In the genomic region with DNA sequence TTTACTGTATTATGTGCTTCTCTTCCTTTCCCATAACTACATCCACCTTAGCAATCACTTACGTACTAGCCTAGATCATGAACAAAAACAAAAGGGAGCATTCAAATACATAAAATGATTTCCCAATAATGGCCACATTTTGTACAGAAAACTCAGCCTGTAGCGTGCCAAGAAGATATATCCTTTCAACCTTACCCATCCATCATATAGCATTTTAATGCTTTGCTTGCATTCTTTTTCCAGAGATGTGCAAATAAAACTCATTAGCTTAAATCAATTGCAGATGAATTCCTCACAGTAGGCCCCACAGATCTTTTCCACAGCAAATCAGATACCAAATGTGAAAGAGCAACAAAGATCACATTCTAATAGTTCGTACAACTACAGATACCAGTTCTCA, we compare ENCODE assay signal across 15 cellular contexts.
"Had no signal": no experiment of that assay in that cellular context is flagged by ENCODE, and none has a peak within 500 bp of the region (broad histone marks: within the 10 kb centered on the region; RNA-seq: fewer than 3 reads in every experiment).

No MANE protein-coding gene starts in this region.

- ATAC-seq: activated T-cell treated with anti-CD3 and anti-CD28 coated beads, Interleukin-2, amount 50 U/mL, for 72 hours had no signal

- H3K9me3 Mint-ChIP-seq: activated B cell treated with CpG ODN at 0.5 μM for 24 hours; activated CD4-positive, alpha-beta T cell treated with anti-CD3 and anti-CD28 coated beads, Interleukin-2, amount 10 ng/mL, durations not matched to agents 7 days and 5 days; activated T-cell treated with anti-CD3 and anti-CD28 coated beads, Interleukin-2, amount 50 U/mL, for 72 hours; T-helper 1 cell treated with Interleukin-12 subunit alpha and Interleukin-12 subunit beta and Interleukin-4 antibody, amounts not matched to agents 30 μg/mL and 1 μg/mL, for 36 hours had no signal

- H3K27me3 Mint-ChIP-seq: activated B cell treated with CpG ODN at 0.5 μM for 24 hours; activated CD4-positive, alpha-beta T cell treated with anti-CD3 and anti-CD28 coated beads, Interleukin-2, amount 10 ng/mL, durations not matched to agents 7 days and 5 days had no signal

- H3K9me3 ChIP-seq: tibial artery, vagina had no signal

- DNase-seq: activated B cell treated with CpG ODN at 0.5 μM for 24 hours; activated CD4-positive, alpha-beta T cell treated with anti-CD3 and anti-CD28 coated beads, Interleukin-2, amount 10 ng/mL, durations not matched to agents 7 days and 5 days; activated T-cell treated with anti-CD3 and anti-CD28 coated beads, Interleukin-2, amount 50 U/mL, for 72 hours; effector CD8-positive, alpha-beta T cell; kidney glomerular epithelial cell; mesendoderm; retina; stimulated activated CD4-positive, alpha-beta T cell treated with anti-CD3 and anti-CD28 coated beads, Interleukin-15, amount 100 ng/mL, for 24 hours; tibial artery had no signal

- H3K27ac ChIP-seq: coronary artery, epithelial cell of prostate, hepatocyte, parathyroid adenoma, tibial artery, vagina had no signal

- H3K27me3 ChIP-seq: hepatocyte, tibial artery, vagina had no signal

- H3K27ac Mint-ChIP-seq: activated B cell treated with CpG ODN at 0.5 μM for 24 hours; activated CD4-positive, alpha-beta T cell treated with anti-CD3 and anti-CD28 coated beads, Interleukin-2, amount 10 ng/mL, durations not matched to agents 7 days and 5 days; activated T-cell treated with anti-CD3 and anti-CD28 coated beads, Interleukin-2, amount 50 U/mL, for 72 hours; T-helper 1 cell treated with Interleukin-12 subunit alpha and Interleukin-12 subunit beta and Interleukin-4 antibody, amounts not matched to agents 30 μg/mL and 1 μg/mL, for 36 hours had no signal

- H3K4me1 ChIP-seq: parathyroid adenoma, tibial artery, vagina had no signal

- H3K4me3 ChIP-seq: coronary artery, hepatocyte, tibial artery, vagina had no signal

- H3K4me3 Mint-ChIP-seq: activated B cell treated with CpG ODN at 0.5 μM for 24 hours; activated CD4-positive, alpha-beta T cell treated with anti-CD3 and anti-CD28 coated beads, Interleukin-2, amount 10 ng/mL, durations not matched to agents 7 days and 5 days; activated T-cell treated with anti-CD3 and anti-CD28 coated beads, Interleukin-2, amount 50 U/mL, for 72 hours; T-helper 1 cell treated with Interleukin-12 subunit alpha and Interleukin-12 subunit beta and Interleukin-4 antibody, amounts not matched to agents 30 μg/mL and 1 μg/mL, for 36 hours had no signal
